11 cellular contexts compared by ENCODE assay signal in the genomic region with DNA sequence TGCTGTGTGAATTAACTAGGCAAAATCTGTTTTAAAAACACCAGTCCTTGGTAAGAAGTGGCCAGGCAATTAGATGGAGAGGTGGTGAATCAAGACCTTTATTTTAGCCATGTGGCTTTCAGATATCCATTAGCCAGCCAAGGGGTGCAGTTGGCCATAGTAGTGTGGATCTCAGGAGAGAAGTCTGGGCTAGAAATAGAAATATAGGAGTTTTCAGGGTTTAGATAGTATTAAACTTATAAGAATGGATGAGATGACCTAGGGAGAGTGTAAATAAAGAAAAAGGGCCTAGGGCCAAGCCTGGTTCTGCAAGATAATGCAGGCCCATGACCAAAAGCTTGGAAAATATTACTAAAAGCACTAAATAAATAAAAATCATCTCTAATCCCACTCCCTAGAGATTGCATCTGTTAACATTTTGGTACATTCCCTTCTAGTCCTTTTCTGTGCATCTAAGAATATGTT.
"Had no signal": no experiment of that assay in that cellular context is flagged by ENCODE, and none has a peak within 500 bp of the region (broad histone marks: within the 10 kb centered on the region; RNA-seq: fewer than 3 reads in every experiment).

No MANE protein-coding gene starts in this region.

- H3K4me3 ChIP-seq: HAP-1 had no signal

- DNase-seq: GOT3, H7, HFFc6, IMR-90, Karpas-422, KBM-7 had no signal

- H3K9me3 ChIP-seq: HAP-1 had no signal

- H3K27ac ChIP-seq: HL-60, KMS-11 had no signal

- H3K36me3 ChIP-seq: HAP-1 had no signal

- FAIRE-seq: HTR-8/SVneo had no signal

- ATAC-seq: HCT116 had no signal

- H3K4me2 ChIP-seq: KMS-11 had no signal

- H3K9ac ChIP-seq: KMS-11 had no signal
